8 cellular contexts compared by ENCODE assay signal in genomic region chr17:57622886-57623433, GRCh38.
DNase-seq lines count a peak whose midpoint lies in the region; ATAC-seq, FAIRE-seq and TF ChIP-seq lines count a peak whose summit lies in the region.

No MANE protein-coding gene starts in this region.

- peaks cover 17% of the 10 kb centered on the region for H3K36me3 Mint-ChIP-seq in astrocyte (ENCODE audit: low read depth, unreplicated experiment)

- FAIRE-seq in astrocyte (lab: Jason Lieb, UNC), result peak; percentile 73

- peak overlapping the region; percentile 45 for H3K27ac ChIP-seq in astrocyte (ENCODE audit: low read depth, low read length)
- H3K27ac ChIP-seq in mesodermal cell (ENCODE audit: low read depth, low read length, severe bottlenecking), result peak overlapping the region; percentile 99

- H2AFZ ChIP-seq in astrocyte (ENCODE audit: low read depth, low read length), result no peak overlapping the region

- peak; percentile 36 to 55 for DNase-seq in Kasumi-1 (lab: John Stamatoyannopoulos, UW)
- DNase-seq in astrocyte (ENCODE audit: low read depth), result peak; percentile 81
- no peak for DNase-seq in mucosa of gallbladder (ENCODE audit: low spot score)
- DNase-seq in activated gamma-delta T cell (lab: John Stamatoyannopoulos, UW), result no peak
- DNase-seq in SW480 (ENCODE audit: low spot score), result no peak

- no peaks in the 10 kb centered on the region for H4K20me1 ChIP-seq in astrocyte (ENCODE audit: insufficient read depth, low read length)

- H3K9me3 Mint-ChIP-seq in astrocyte (ENCODE audit: unreplicated experiment), result no peaks in the 10 kb centered on the region

- peaks cover 30% of the 10 kb centered on the region for H3K4me1 ChIP-seq in astrocyte (ENCODE audit: insufficient read depth, low read length)
- peaks cover 67% of the 10 kb centered on the region for H3K4me1 ChIP-seq in mesodermal cell (ENCODE audit: control insufficient read depth, insufficient read depth, low read length, poor library complexity, severe bottlenecking)

- peak overlapping the region; percentile 21 for H3K4me3 Mint-ChIP-seq in astrocyte (ENCODE audit: unreplicated experiment)

- H3K36me3 ChIP-seq in astrocyte (ENCODE audit: insufficient read depth, low read length) (no peaks in the 10 kb centered on the region), mesodermal cell (ENCODE audit: control insufficient read depth, insufficient read depth, low read length) (peaks cover 46% of the 10 kb centered on the region)

- no peaks in the 10 kb centered on the region for H3K27me3 Mint-ChIP-seq in astrocyte (ENCODE audit: low read depth, unreplicated experiment)

- no peak overlapping the region for H3K27ac Mint-ChIP-seq in astrocyte (ENCODE audit: unreplicated experiment)

- H3K79me2 ChIP-seq in astrocyte (ENCODE audit: insufficient read depth, low read length), result no peaks in the 10 kb centered on the region

- H3K4me1 Mint-ChIP-seq in astrocyte (ENCODE audit: low read depth, unreplicated experiment), result peaks cover 22% of the 10 kb centered on the region

- H3K9me3 ChIP-seq in astrocyte (ENCODE audit: insufficient read depth, low read depth, low read length), result no peaks in the 10 kb centered on the region
- H3K9me3 ChIP-seq in mesodermal cell (ENCODE audit: control insufficient read depth, low read length), result no peaks in the 10 kb centered on the region

- 62 to 70% methylated on average over 9 to 10 of the region's 12 CpGs for WGBS in mesodermal cell (ENCODE audit: insufficient coverage in 2 of 2), 2 experiments

- peak overlapping the region; percentile 44 for H3K4me2 ChIP-seq in astrocyte (ENCODE audit: low read length)

- ATAC-seq in GM18498 (IDR thresholded peaks at IDR 0.05; ENCODE audit: unreplicated experiment) (peak; percentile 75), GM21723 (IDR thresholded peaks at IDR 0.05; ENCODE audit: unreplicated experiment) (peak; percentile 71)

- H3K27me3 ChIP-seq in astrocyte (ENCODE audit: insufficient read depth, low read length), result no peaks in the 10 kb centered on the region

- TF ChIP-seq CTCF in astrocyte (IDR thresholded peaks at IDR 0.05; ENCODE audit: insufficient read depth, low read depth, low read length), result no peak

- no peak overlapping the region for H3K9ac ChIP-seq in astrocyte (ENCODE audit: low read length)

- H3K4me3 ChIP-seq in astrocyte (ENCODE audit: insufficient read depth, low read depth, low read length), result no peak overlapping the region
- H3K4me3 ChIP-seq in mesodermal cell (ENCODE audit: extremely low read depth, insufficient read depth, low read length, poor library complexity, severe bottlenecking), result no peak overlapping the region

Comparison
In these comparisons a context has a peak if more than half of its experiments do, and no peak if none do; other contexts are left out.
1. DNase-seq: peak in Kasumi-1 (2 of 2) and astrocyte (single experiment); none in mucosa of gallbladder (single experiment), activated gamma-delta T cell (single experiment) and SW480 (single experiment).